ENCODE assay signal across 10 cellular contexts in the genomic region with DNA sequence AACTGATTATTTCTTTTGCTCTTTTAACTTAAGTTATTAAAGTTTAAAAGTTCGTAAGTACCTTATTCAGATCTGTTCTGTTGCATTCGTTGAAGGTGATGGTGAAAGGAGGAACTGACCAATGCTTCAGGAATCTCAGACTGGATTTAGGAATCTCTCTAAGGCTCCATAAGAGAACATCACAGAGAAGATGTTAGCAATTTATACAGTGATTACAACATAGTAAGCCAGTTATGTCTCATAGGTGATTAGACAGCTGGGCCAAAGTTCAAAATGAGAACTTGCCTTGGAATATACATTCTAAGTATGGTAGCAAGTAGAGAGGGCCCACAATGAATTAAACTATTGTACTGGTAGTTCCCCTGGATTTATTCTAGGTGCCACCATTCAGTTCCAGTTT. TPM values are rescaled to one million over a fixed set of nuclear protein-coding genes. Genes with fewer than 3 reads are reported as not detected.
DNase-seq lines count a peak whose midpoint lies in the region; ATAC-seq, FAIRE-seq and TF ChIP-seq lines count a peak whose summit lies in the region.
"Had no signal": no experiment of that assay in that cellular context is flagged by ENCODE, and none has a peak within 500 bp of the region (broad histone marks: within the 10 kb centered on the region; RNA-seq: fewer than 3 reads in every experiment).

No MANE protein-coding gene starts in this region.

- TF ChIP-seq POLR2A in Peyer's patch (IDR thresholded peaks at IDR 0.05) = no peak

- peak overlapping the region; percentile 37 for H3K4me3 Mint-ChIP-seq in activated CD8-positive, alpha-beta memory T cell treated with anti-CD3 and anti-CD28 coated beads, Interleukin-2, amount 10 ng/mL, durations not matched to agents 7 days and 5 days

- H3K27ac ChIP-seq in epithelial cell of prostate (peak overlapping the region; percentile 49), small intestine (ENCODE audit: low read depth in 1 of 2, low read length in 1 of 2) (no peak overlapping the region), Peyer's patch (no peak overlapping the region)

- CTCF ChIA-PET in activated CD8-positive, alpha-beta memory T cell treated with anti-CD3 and anti-CD28 coated beads, Interleukin-2, amount 10 ng/mL, durations not matched to agents 7 days and 5 days (lab: Charles Lee) = interaction anchor here (1.0 to 3.8 kb wide), 3 partner anchors 10 to 588 kb away, joined by 3 to 27 read pairs (median 4); no protein-coding TSS in a partner anchor

- H3K27me3 ChIP-seq in small intestine (ENCODE audit: control insufficient read depth in 2 of 2, insufficient read depth in 2 of 2, low read length in 2 of 2) (no peaks in the 10 kb centered on the region), Peyer's patch (no peaks in the 10 kb centered on the region)

- H3K4me3 ChIP-seq in small intestine (ENCODE audit: low read depth in 1 of 2, low read length in 2 of 2) (no peak overlapping the region), Peyer's patch (no peak overlapping the region)

- peaks cover 59% of the 10 kb centered on the region for H3K4me1 Mint-ChIP-seq in activated CD8-positive, alpha-beta memory T cell treated with anti-CD3 and anti-CD28 coated beads, Interleukin-2, amount 10 ng/mL, durations not matched to agents 7 days and 5 days

- FAIRE-seq in RCC 7860 (lab: Jason Lieb, UNC) (no peak), small intestine (lab: Jason Lieb, UNC) (no peak)

- H3K27me3 Mint-ChIP-seq in activated CD8-positive, alpha-beta memory T cell treated with anti-CD3 and anti-CD28 coated beads, Interleukin-2, amount 10 ng/mL, durations not matched to agents 7 days and 5 days = no peaks in the 10 kb centered on the region

- no peak overlapping the region for H3K27ac Mint-ChIP-seq in activated CD8-positive, alpha-beta memory T cell treated with anti-CD3 and anti-CD28 coated beads, Interleukin-2, amount 10 ng/mL, durations not matched to agents 7 days and 5 days

- peaks cover 34% of the 10 kb centered on the region for H3K36me3 Mint-ChIP-seq in activated CD8-positive, alpha-beta memory T cell treated with anti-CD3 and anti-CD28 coated beads, Interleukin-2, amount 10 ng/mL, durations not matched to agents 7 days and 5 days

- no peak for ATAC-seq in activated CD8-positive, alpha-beta memory T cell treated with anti-CD3 and anti-CD28 coated beads, Interleukin-2, amount 10 ng/mL, durations not matched to agents 7 days and 5 days
- ATAC-seq in GM19351 (IDR thresholded peaks at IDR 0.05; ENCODE audit: unreplicated experiment) = no peak
- ATAC-seq in HG03139 (IDR thresholded peaks at IDR 0.05; ENCODE audit: unreplicated experiment) = no peak

- TF ChIP-seq CTCF in Peyer's patch (IDR thresholded peaks at IDR 0.05) = no peak

- H3K36me3 ChIP-seq in small intestine (ENCODE audit: control insufficient read depth in 2 of 2, insufficient read depth in 2 of 2, low read length in 2 of 2) = no peaks in the 10 kb centered on the region
- H3K36me3 ChIP-seq in Peyer's patch = peaks cover 0 to 5% (median 0%) of the 10 kb centered on the region in 3 donors

- WGBS in small intestine, 3 donors = 34 to 52% (median 34%) methylated on average over 2 of the region's 2 CpGs

- no peak for DNase-seq in activated CD8-positive, alpha-beta memory T cell treated with anti-CD3 and anti-CD28 coated beads, Interleukin-2, amount 10 ng/mL, durations not matched to agents 7 days and 5 days
- no peak for DNase-seq in activated CD8-positive, alpha-beta memory T cell treated with anti-CD3 and anti-CD28 coated beads, Interleukin-2, amount 50 U/mL, for 48 hours
- DNase-seq in RCC 7860 (ENCODE audit: low spot score) (peak; percentile 48), epithelial cell of prostate (ENCODE audit: low read depth, low spot score) (peak; percentile 10), small intestine (peak; percentile 54), Peyer's patch (no peak)
- DNase-seq: activated naive CD4-positive, alpha-beta T cell treated with anti-CD3 and anti-CD28 coated beads, Interleukin-2, amount 50 U/mL, for 16 hours; stimulated activated CD4-positive, alpha-beta T cell treated with anti-CD3 and anti-CD28 coated beads, Interleukin-1b, Interleukin-23, amount 100 ng/mL, for 48 hours had no signal

- peaks cover 0 to 10% of the 10 kb centered on the region in 2 donors for H3K4me1 ChIP-seq in small intestine (ENCODE audit: control insufficient read depth in 2 of 2, insufficient read depth in 1 of 2, low read depth in 1 of 2, low read length in 1 of 2)
- H3K4me1 ChIP-seq in Peyer's patch = peaks cover 0 to 30% (median 9%) of the 10 kb centered on the region in 4 donors

- no peaks in the 10 kb centered on the region for H3K9me3 Mint-ChIP-seq in activated CD8-positive, alpha-beta memory T cell treated with anti-CD3 and anti-CD28 coated beads, Interleukin-2, amount 10 ng/mL, durations not matched to agents 7 days and 5 days (ENCODE audit: low read depth)

- H3K9me3 ChIP-seq in small intestine (ENCODE audit: control insufficient read depth, low read depth) (no peaks in the 10 kb centered on the region), Peyer's patch (no peaks in the 10 kb centered on the region)

RNA-seq across cellular contexts. Expression of gene MARS2, which starts 3.2 kb away (rescaled TPM):
- total RNA-seq in activated CD8-positive, alpha-beta memory T cell treated with anti-CD3 and anti-CD28 coated beads, Interleukin-2, amount 10 ng/mL, durations not matched to agents 7 days and 5 days = 10 to 100 TPM; 17.8 to 22.0 TPM
- 1 to 10 TPM; 2.7 to 7.1 (median 3.0) TPM for polyA plus RNA-seq in small intestine
- 10 to 100 TPM in 1 of 4 donors, 1 to 10 TPM in 3; 5.8 to 13.4 (median 8.1) TPM for total RNA-seq in Peyer's patch

RNA-seq across cellular contexts. Expression of gene RFTN2, which starts 32.9 kb away (rescaled TPM):
- total RNA-seq in activated CD8-positive, alpha-beta memory T cell treated with anti-CD3 and anti-CD28 coated beads, Interleukin-2, amount 10 ng/mL, durations not matched to agents 7 days and 5 days = not detected
- polyA plus RNA-seq in small intestine = 1 to 10 TPM in 2 of 3 donors, not detected in 1; 1.1 to 1.5 TPM
- total RNA-seq in Peyer's patch = 1 to 10 TPM in 3 of 4 donors, under 1 TPM in 1; 0.47 to 9.9 (median 1.2) TPM

Comparison
In these comparisons a context has a peak if more than half of its experiments do, and no peak if none do; other contexts are left out.
1. DNase-seq: peak in RCC 7860 (single experiment), epithelial cell of prostate (single experiment) and small intestine (single experiment); none in activated CD8-positive, alpha-beta memory T cell treated with anti-CD3 and anti-CD28 coated beads, Interleukin-2, amount 10 ng/mL, durations not matched to agents 7 days and 5 days (single experiment), activated CD8-positive, alpha-beta memory T cell treated with anti-CD3 and anti-CD28 coated beads, Interleukin-2, amount 50 U/mL, for 48 hours (single experiment) and Peyer's patch (0 of 3).